Comparison of ENCODE assay signal across 19 cellular contexts in genomic region chr1:245090491-245091090, GRCh38.
DNase-seq lines count a peak whose midpoint lies in the region; ATAC-seq and TF ChIP-seq lines count a peak whose summit lies in the region.
"Had no signal": no experiment of that assay in that cellular context is flagged by ENCODE, and none has a peak within 500 bp of the region (broad histone marks: within the 10 kb centered on the region; RNA-seq: fewer than 3 reads in every experiment).

No MANE protein-coding gene starts in this region.

- DNase-seq in GM23248 = no peak
- DNase-seq in RWPE2 (ENCODE audit: low spot score) = no peak
- peak; percentile 63 to 86 for DNase-seq in foreskin keratinocyte
- DNase-seq in foreskin fibroblast = no peak
- no peak for DNase-seq in retina
- no peak for DNase-seq in hippocampal formation (lab: John Stamatoyannopoulos, UW)
- DNase-seq: C1 segment of cervical spinal cord, DMS79 treated with DMSO at 0.1 percent for 48 hours, KG1, NCI-H1105 treated with DMSO at 0.1 percent for 48 hours, NCI-H187, NCI-H2107, NCI-H510A, NCI-H774, OCI-M1, RPMI8226 had no signal

- no peak overlapping the region for H3K9ac ChIP-seq in GM23248

- no peaks in the 10 kb centered on the region for H3K9me2 ChIP-seq in GM23248 (ENCODE audit: insufficient read depth)

- H3K79me2 ChIP-seq in GM23248 (ENCODE audit: insufficient read depth) = no peaks in the 10 kb centered on the region

- H4K20me1 ChIP-seq in GM23248 (ENCODE audit: insufficient read depth) = no peaks in the 10 kb centered on the region

- no peak overlapping the region for H3K4me2 ChIP-seq in GM23248 (ENCODE audit: unreplicated experiment)

- H3F3A ChIP-seq in GM23248 (ENCODE audit: insufficient read depth) = peaks cover 31% of the 10 kb centered on the region

- H3K27ac ChIP-seq in GM23248 (peak overlapping the region; percentile 84), RWPE2 (ENCODE audit: poor library complexity, severe bottlenecking) (peak overlapping the region; percentile 67), foreskin keratinocyte (peak overlapping the region; percentile 88), mesodermal cell (ENCODE audit: low read depth, low read length, severe bottlenecking) (peak overlapping the region; percentile 83)

- H3K4me1 ChIP-seq in GM23248 (ENCODE audit: insufficient read depth) (peaks cover 37% of the 10 kb centered on the region), RWPE2 (ENCODE audit: insufficient read depth, poor library complexity, severe bottlenecking) (peaks cover 26% of the 10 kb centered on the region), foreskin keratinocyte (peaks cover 35% of the 10 kb centered on the region), mesodermal cell (ENCODE audit: control insufficient read depth, insufficient read depth, low read length, poor library complexity, severe bottlenecking) (peaks cover 26% of the 10 kb centered on the region)

- ATAC-seq in RWPE2 (ENCODE audit: low read depth) (no peak), foreskin keratinocyte (peak; percentile 31), HG02759 (IDR thresholded peaks at IDR 0.05; ENCODE audit: unreplicated experiment) (no peak)
- ATAC-seq: A549 had no signal

- TF ChIP-seq CTCF in RWPE2 (IDR thresholded peaks at IDR 0.05; ENCODE audit: poor library complexity, severe bottlenecking) (no peak), foreskin keratinocyte (conservative IDR thresholded peaks at IDR 0.05) (no peak), foreskin fibroblast (IDR thresholded peaks at IDR 0.05; ENCODE audit: low read depth, low read length) (no peak)

- in situ Hi-C loops in GM23248 (cut with MboI) = no loop called here

- no peaks in the 10 kb centered on the region for H3K9me3 ChIP-seq in GM23248 (ENCODE audit: low read depth)
- no peaks in the 10 kb centered on the region for H3K9me3 ChIP-seq in RWPE2 (ENCODE audit: severe bottlenecking)
- H3K9me3 ChIP-seq in mesodermal cell (ENCODE audit: control insufficient read depth, low read length) = no peaks in the 10 kb centered on the region
- H3K9me3 ChIP-seq: A549 had no signal

- WGBS in GM23248 (ENCODE audit: low coverage in 1 of 2, low lambda C conversion rate in 2 of 2, missing lambda C conversion rate in 2 of 2), 2 experiments = 95 to 96% methylated on average over 11 of the region's 11 CpGs
- WGBS in mesodermal cell (ENCODE audit: insufficient coverage in 2 of 2), 2 experiments = 99 to 100% methylated on average over 3 to 7 of the region's 11 CpGs

- H2AFZ ChIP-seq in GM23248 = no peak overlapping the region

- no peaks in the 10 kb centered on the region for H3K27me3 ChIP-seq in GM23248 (replicated peaks; ENCODE audit: insufficient read depth)
- no peaks in the 10 kb centered on the region for H3K27me3 ChIP-seq in RWPE2 (ENCODE audit: insufficient read depth, poor library complexity, severe bottlenecking)
- H3K27me3 ChIP-seq in foreskin keratinocyte = no peaks in the 10 kb centered on the region

- H3K36me3 ChIP-seq in GM23248 (ENCODE audit: low read depth) (no peaks in the 10 kb centered on the region), RWPE2 (ENCODE audit: low read depth) (no peaks in the 10 kb centered on the region), mesodermal cell (ENCODE audit: control insufficient read depth, insufficient read depth, low read length) (peaks cover 3% of the 10 kb centered on the region)

- no peak overlapping the region for H3K4me3 ChIP-seq in GM23248
- no peak overlapping the region for H3K4me3 ChIP-seq in RWPE2 (ENCODE audit: severe bottlenecking)
- no peak overlapping the region for H3K4me3 ChIP-seq in mesodermal cell (ENCODE audit: extremely low read depth, insufficient read depth, low read length, poor library complexity, severe bottlenecking)
- H3K4me3 ChIP-seq in foreskin fibroblast (ENCODE audit: low read depth in 1 of 2, low read length in 2 of 2) = no peak overlapping the region
- H3K4me3 ChIP-seq: A549 had no signal

Comparison
In these comparisons a context has a peak if more than half of its experiments do, and no peak if none do; other contexts are left out.
1. DNase-seq: peak in foreskin keratinocyte (2 of 2); none in GM23248 (single experiment), RWPE2 (single experiment), foreskin fibroblast (0 of 2), retina (single experiment) and hippocampal formation (0 of 2).
2. Peak in every context shown above with its lines, with median percentiles within 50 percentile points of each other: H3K27ac ChIP-seq.